20 cellular contexts compared by ENCODE assay signal in the genomic region with DNA sequence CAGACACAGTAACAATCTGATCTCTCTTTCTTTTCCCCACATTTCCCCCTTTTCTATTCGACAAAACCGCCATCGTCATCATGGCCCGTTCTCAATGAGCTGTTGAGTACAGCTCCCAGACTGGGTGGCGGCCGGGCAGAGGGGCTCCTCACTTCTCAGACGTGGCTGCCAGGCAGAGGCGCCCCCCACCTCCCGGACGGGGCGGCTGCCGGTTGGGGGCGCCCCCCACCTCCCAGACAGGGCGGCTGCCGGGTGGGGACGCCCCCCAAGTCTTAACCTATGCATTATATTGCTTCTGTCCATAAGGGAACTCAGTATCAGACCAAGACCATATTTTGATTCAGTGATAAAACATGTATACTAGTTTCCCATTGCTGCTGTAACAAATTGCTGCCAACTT. TPM values are rescaled to one million over a fixed set of nuclear protein-coding genes. Genes with fewer than 3 reads are reported as not detected.
"Had no signal": no experiment of that assay in that cellular context is flagged by ENCODE, and none has a peak within 500 bp of the region (broad histone marks: within the 10 kb centered on the region; RNA-seq: fewer than 3 reads in every experiment).

No MANE protein-coding gene starts in this region.

RNA-seq across cellular contexts. Expression of a gene that starts 5.8 kb away (rescaled TPM):
- total RNA-seq: activated naive CD4-positive, alpha-beta T cell treated with anti-CD3 and anti-CD28 coated beads for 36 hours; activated naive CD4-positive, alpha-beta T cell treated with anti-CD3 and anti-CD28 coated beads, Interleukin-2, amount 50 U/mL, for 72 hours; activated naive CD8-positive, alpha-beta T cell treated with anti-CD3 and anti-CD28 coated beads for 36 hours; activated naive CD8-positive, alpha-beta T cell treated with anti-CD3 and anti-CD28 coated beads, Interleukin-2, amount 10 ng/mL, durations not matched to agents 7 days and 5 days; activated T-cell treated with anti-CD3 and anti-CD28 coated beads, Interleukin-2, amount 50 U/mL, for 4 hours; activated T-cell treated with anti-CD3 and anti-CD28 coated beads, Interleukin-2, amount 50 U/mL, for 72 hours; activated T-helper 1 cell treated with anti-CD3 and anti-CD28 coated beads, Interleukin-12 subunit alpha, Interleukin-12 subunit beta, Interleukin-2, Interleukin-4 antibody, amounts not matched to agents 30 ng/mL and 10 ng/mL and 1 ng/mL, durations not matched to agents 14 hours and 24 hours and 36 hours; activated T-helper 17 cell treated with anti-CD3 and anti-CD28 coated beads, Interleukin-2, amount 50 U/mL, for 72 hours; activated T-helper 2 cell treated with anti-CD3 and anti-CD28 coated beads, Interferon-gamma antibody, Interleukin-2, Interleukin-4, amounts not matched to agents 10 μg/mL and 5 μg/mL and 100 μg/mL, durations not matched to agents 14 hours and 24 hours and 36 hours; adrenal gland; aorta; ascending aorta; astrocyte; body of pancreas; breast epithelium; bronchial epithelial cell; cardiac muscle cell; cardiac septum; cerebellum; chondrocyte had no signal
